ENCODE assay signal across 22 cellular contexts in genomic region chr2:1539441-1539840, GRCh38.
DNase-seq lines count a peak whose midpoint lies in the region; ATAC-seq, FAIRE-seq and TF ChIP-seq lines count a peak whose summit lies in the region.
"Had no signal": no experiment of that assay in that cellular context is flagged by ENCODE, and none has a peak within 500 bp of the region (broad histone marks: within the 10 kb centered on the region; RNA-seq: fewer than 3 reads in every experiment).

No MANE protein-coding gene starts in this region.

- no peaks in the 10 kb centered on the region for H3K4me1 Mint-ChIP-seq in activated naive CD8-positive, alpha-beta T cell treated with anti-CD3 and anti-CD28 coated beads, Interleukin-2, amount 10 ng/mL, durations not matched to agents 7 days and 5 days
- H3K4me1 Mint-ChIP-seq in activated naive CD8-positive, alpha-beta T cell treated with anti-CD3 and anti-CD28 coated beads for 36 hours, result no peaks in the 10 kb centered on the region
- H3K4me1 Mint-ChIP-seq: B cell; CD14-positive monocyte; CD8-positive, alpha-beta memory T cell had no signal

- no peaks in the 10 kb centered on the region for H3K27me3 ChIP-seq in Loucy (ENCODE audit: insufficient read depth, low read length, poor library complexity, severe bottlenecking)

- peaks cover 6% of the 10 kb centered on the region for H3K4me1 ChIP-seq in Loucy (ENCODE audit: insufficient read depth, low read length, poor library complexity, severe bottlenecking)
- H3K4me1 ChIP-seq in kidney (ENCODE audit: control insufficient read depth in 1 of 2, insufficient read depth in 1 of 2, low read depth in 1 of 2, low read length in 2 of 2), result no peaks in the 10 kb centered on the region

- intact Hi-C loops in kidney (cut with DNase I), result no loop called here

- H3K36me3 ChIP-seq in Loucy (ENCODE audit: insufficient read depth, low read length) (no peaks in the 10 kb centered on the region), kidney (ENCODE audit: control insufficient read depth in 1 of 2, insufficient read depth in 2 of 2, low read length in 2 of 2) (no peaks in the 10 kb centered on the region)
- H3K36me3 ChIP-seq: BLaER1 treated with 17β-estradiol and CSF1 and Interleukin-3, amounts not matched to agents 10 nM and 100 nM had no signal

- no peaks in the 10 kb centered on the region for H3K36me3 Mint-ChIP-seq in activated naive CD8-positive, alpha-beta T cell treated with anti-CD3 and anti-CD28 coated beads, Interleukin-2, amount 10 ng/mL, durations not matched to agents 7 days and 5 days
- no peaks in the 10 kb centered on the region for H3K36me3 Mint-ChIP-seq in activated naive CD8-positive, alpha-beta T cell treated with anti-CD3 and anti-CD28 coated beads for 36 hours
- H3K36me3 Mint-ChIP-seq: CD14-positive monocyte; CD8-positive, alpha-beta memory T cell had no signal

- peak overlapping the region; percentile 34 for H3K27ac Mint-ChIP-seq in activated naive CD8-positive, alpha-beta T cell treated with anti-CD3 and anti-CD28 coated beads, Interleukin-2, amount 10 ng/mL, durations not matched to agents 7 days and 5 days
- H3K27ac Mint-ChIP-seq in activated naive CD8-positive, alpha-beta T cell treated with anti-CD3 and anti-CD28 coated beads for 36 hours, result no peak overlapping the region
- H3K27ac Mint-ChIP-seq: B cell; CD14-positive monocyte; CD4-positive, alpha-beta T cell; CD8-positive, alpha-beta memory T cell had no signal

- no peak for ATAC-seq in activated naive CD8-positive, alpha-beta T cell treated with anti-CD3 and anti-CD28 coated beads, Interleukin-2, amount 10 ng/mL, durations not matched to agents 7 days and 5 days (ENCODE audit: low read depth)
- no peak for ATAC-seq in HG03045 (IDR thresholded peaks at IDR 0.05; ENCODE audit: unreplicated experiment)
- ATAC-seq: GM12878 had no signal

- DNase-seq in activated naive CD8-positive, alpha-beta T cell treated with anti-CD3 and anti-CD28 coated beads, Interleukin-2, amount 10 ng/mL, durations not matched to agents 7 days and 5 days, result no peak
- DNase-seq in activated naive CD8-positive, alpha-beta T cell treated with anti-CD3 and anti-CD28 coated beads for 36 hours, result no peak
- DNase-seq in kidney, result peak; percentile 62
- DNase-seq in activated naive CD4-positive, alpha-beta T cell treated with Interleukin-2 at 50 U/mL for 16 hours, result no peak
- no peak for DNase-seq in activated CD4-positive, alpha-beta T cell treated with anti-CD3 and anti-CD28 coated beads, Interleukin-2, amount 50 U/mL, for 1 hour
- DNase-seq: CD4-positive, alpha-beta T cell; CD8-positive, alpha-beta memory T cell; DMS 273 treated with DMSO at 0.1 percent for 48 hours; DMS79; GDM1; GOT3; HCEC 1CT had no signal

- H3K9ac ChIP-seq in Loucy (ENCODE audit: low read depth, low read length, poor library complexity, severe bottlenecking) (peak overlapping the region; percentile 43), kidney (ENCODE audit: low read length in 2 of 2) (no peak overlapping the region)
- H3K9ac ChIP-seq: BLaER1 treated with 17β-estradiol and CSF1 and Interleukin-3, amounts not matched to agents 10 nM and 100 nM had no signal

- H3K9me2 ChIP-seq in Loucy (replicated peaks; ENCODE audit: low read depth, low read length), result no peaks in the 10 kb centered on the region

- H3K9me3 ChIP-seq in Loucy (ENCODE audit: insufficient read depth, low read depth, low read length), result no peaks in the 10 kb centered on the region; the same call in 1 of the 2 replicates
- no peaks in the 10 kb centered on the region for H3K9me3 ChIP-seq in kidney (ENCODE audit: control insufficient read depth in 1 of 2, low read length in 2 of 2)

- TF ChIP-seq CTCF in Loucy (conservative IDR thresholded peaks at IDR 0.05; ENCODE audit: low read length) (no peak), kidney (IDR thresholded peaks at IDR 0.05; ENCODE audit: borderline replicate concordance, extremely low read depth, insufficient read depth) (no peak)

- H3K4me3 Mint-ChIP-seq in activated naive CD8-positive, alpha-beta T cell treated with anti-CD3 and anti-CD28 coated beads, Interleukin-2, amount 10 ng/mL, durations not matched to agents 7 days and 5 days, result no peak overlapping the region
- no peak overlapping the region for H3K4me3 Mint-ChIP-seq in activated naive CD8-positive, alpha-beta T cell treated with anti-CD3 and anti-CD28 coated beads for 36 hours
- H3K4me3 Mint-ChIP-seq: B cell; CD14-positive monocyte; CD4-positive, alpha-beta T cell; CD8-positive, alpha-beta memory T cell had no signal

- no peak overlapping the region for H2AFZ ChIP-seq in Loucy (ENCODE audit: low read length)

- H3K4me2 ChIP-seq in Loucy (ENCODE audit: low read depth, low read length, poor library complexity, severe bottlenecking), result no peak overlapping the region

- no peaks in the 10 kb centered on the region for H4K20me1 ChIP-seq in Loucy (ENCODE audit: insufficient read depth, low read length, poor library complexity, severe bottlenecking)

- H3K9me3 Mint-ChIP-seq in activated naive CD8-positive, alpha-beta T cell treated with anti-CD3 and anti-CD28 coated beads, Interleukin-2, amount 10 ng/mL, durations not matched to agents 7 days and 5 days, result no peaks in the 10 kb centered on the region
- H3K9me3 Mint-ChIP-seq in activated naive CD8-positive, alpha-beta T cell treated with anti-CD3 and anti-CD28 coated beads for 36 hours, result no peaks in the 10 kb centered on the region
- H3K9me3 Mint-ChIP-seq: CD4-positive, alpha-beta T cell had no signal

- H3K27me3 Mint-ChIP-seq in activated naive CD8-positive, alpha-beta T cell treated with anti-CD3 and anti-CD28 coated beads, Interleukin-2, amount 10 ng/mL, durations not matched to agents 7 days and 5 days, result no peaks in the 10 kb centered on the region
- H3K27me3 Mint-ChIP-seq in activated naive CD8-positive, alpha-beta T cell treated with anti-CD3 and anti-CD28 coated beads for 36 hours, result peaks cover 10% of the 10 kb centered on the region

- FAIRE-seq in kidney (lab: Jason Lieb, UNC), result no peak
- FAIRE-seq: A204.1, D721Med, GM12878, H54 had no signal

- no peak overlapping the region for H3K27ac ChIP-seq in kidney (ENCODE audit: low read depth in 2 of 2, low read length in 2 of 2)
- H3K27ac ChIP-seq: 22Rv1; BLaER1 treated with 17β-estradiol and CSF1 and Interleukin-3, amounts not matched to agents 10 nM and 100 nM had no signal

- POLR2A ChIA-PET in activated naive CD8-positive, alpha-beta T cell treated with anti-CD3 and anti-CD28 coated beads, Interleukin-2, amount 10 ng/mL, durations not matched to agents 7 days and 5 days (lab: Charles Lee), result no interaction called here

- H3K4me3 ChIP-seq in Loucy (ENCODE audit: low read length, poor library complexity, severe bottlenecking) (no peak overlapping the region), kidney (ENCODE audit: low read length in 2 of 2) (no peak overlapping the region)
- H3K4me3 ChIP-seq: BLaER1 treated with 17β-estradiol and CSF1 and Interleukin-3, amounts not matched to agents 10 nM and 100 nM; GM12878 had no signal

- no peaks in the 10 kb centered on the region for H3K79me2 ChIP-seq in Loucy (ENCODE audit: insufficient read depth, low read length)

- H3F3A ChIP-seq in Loucy (ENCODE audit: low read depth), result no peaks in the 10 kb centered on the region
